ENCODE assay signal across 1 cellular context in genomic region chr10:84139126-84140035, GRCh38.
TF ChIP-seq lines count a peak whose summit lies in the region.

GHITM (plus strand) TSS chr10:84139509; CDS start chr10:84141501, 1,992 bp downstream.

TF ChIP-seq in K562, 482 proteins besides CTCF, POLR2A, EP300 and RAD21 (continued from another document and continues in another):
- TF ChIP-seq IRF9 (tag; IDR thresholded peaks at IDR 0.05): peak; percentile 94
- TF ChIP-seq CEBPZ (IDR thresholded peaks at IDR 0.05; ENCODE audit: borderline replicate concordance, low read depth, low read length): no peak
- no peak for TF ChIP-seq PCBP1 (IDR thresholded peaks at IDR 0.05; ENCODE audit: low read depth, low read length, poor library complexity, severe bottlenecking)
- no peak for TF ChIP-seq SMARCB1 (IDR thresholded peaks at IDR 0.05; ENCODE audit: insufficient read length, low read depth)
- TF ChIP-seq NR4A1 (CRISPR knock-in tag; IDR thresholded peaks at IDR 0.05): peak; percentile 67; the same call in 1 of the 2 replicates
- no peak for TF ChIP-seq NR4A1 (tag; IDR thresholded peaks at IDR 0.05)
- peak; percentile 98 for TF ChIP-seq ATF1 (CRISPR knock-in tag; IDR thresholded peaks at IDR 0.05)
- peak; percentile 100 for TF ChIP-seq ATF1 (tag; IDR thresholded peaks at IDR 0.05)
- no peak for TF ChIP-seq TAF15 (IDR thresholded peaks at IDR 0.05; ENCODE audit: low read depth, low read length)
- 0 out of 2 replicates have a peak, but pooled peaks have one; percentile 10 for TF ChIP-seq ZNF324 (CRISPR knock-in tag; IDR thresholded peaks at IDR 0.05)
- TF ChIP-seq ZBTB34 (CRISPR knock-in tag; IDR thresholded peaks at IDR 0.05): no peak
- TF ChIP-seq SNAPC5 (CRISPR knock-in tag; IDR thresholded peaks at IDR 0.05): no peak
- TF ChIP-seq PHB (CRISPR knock-in tag; IDR thresholded peaks at IDR 0.05): peak; percentile 80; the same call in 1 of the 2 replicates
- TF ChIP-seq CEBPG (CRISPR knock-in tag; IDR thresholded peaks at IDR 0.05): peak; percentile 98
- peak; percentile 99 for TF ChIP-seq CEBPG (tag; conservative IDR thresholded peaks at IDR 0.05 in 1 of 2, IDR thresholded peaks at IDR 0.05 in 1 of 2)
- no peak for TF ChIP-seq ZNF354B (CRISPR knock-in tag; IDR thresholded peaks at IDR 0.05)
- no peak for TF ChIP-seq FOXK1 (CRISPR knock-in tag; IDR thresholded peaks at IDR 0.05; ENCODE audit: borderline replicate concordance)
- TF ChIP-seq DLX4 (CRISPR knock-in tag; IDR thresholded peaks at IDR 0.05): no peak
- no peak for TF ChIP-seq ZZZ3 (IDR thresholded peaks at IDR 0.05)
- TF ChIP-seq MTA1 (IDR thresholded peaks at IDR 0.05; ENCODE audit: borderline replicate concordance): peak; percentile 99
- peak; percentile 86 for TF ChIP-seq HMGN3 (IDR thresholded peaks at IDR 0.05; ENCODE audit: borderline replicate concordance, extremely low read depth, insufficient read length, low read depth, low read length)
- TF ChIP-seq SNRNP70 (optimal IDR thresholded peaks at IDR 0.05; ENCODE audit: low read depth, low read length): no peak
- TF ChIP-seq ZNF551 (CRISPR knock-in tag; IDR thresholded peaks at IDR 0.05): no peak
- peak; percentile 22 for TF ChIP-seq SETDB1 (IDR thresholded peaks at IDR 0.05; ENCODE audit: low read length)
- no peak for TF ChIP-seq KDM1A (IDR thresholded peaks at IDR 0.05)
- peak; percentile 63; the same call in 1 of the 2 replicates for TF ChIP-seq JUNB (CRISPR knock-in tag; conservative IDR thresholded peaks at IDR 0.05)
- peak; percentile 56; the same call in 1 of the 2 replicates for TF ChIP-seq ZNF12 (CRISPR knock-in tag; IDR thresholded peaks at IDR 0.05)
- TF ChIP-seq FUS (optimal IDR thresholded peaks at IDR 0.05; ENCODE audit: low read depth, low read length): peak; percentile 40
- TF ChIP-seq JUND (IDR thresholded peaks at IDR 0.05; ENCODE audit: borderline replicate concordance, low read depth, low read length): peak; percentile 79
- TF ChIP-seq JUND (tag; IDR thresholded peaks at IDR 0.05; ENCODE audit: borderline replicate concordance, low read depth, low read length): peak; percentile 45; the same call in 2 of the 3 replicates
- no peak for TF ChIP-seq GATA2 (CRISPR knock-in tag; IDR thresholded peaks at IDR 0.05)
- peak; percentile 54 for TF ChIP-seq NUFIP1 (IDR thresholded peaks at IDR 0.05; ENCODE audit: partially characterized antibody)
- no peak for TF ChIP-seq BRF1 (IDR thresholded peaks at IDR 0.05; ENCODE audit: borderline replicate concordance, extremely low read depth, insufficient read length)
- peak; percentile 86; the same call in 1 of the 2 replicates for TF ChIP-seq RREB1 (CRISPR knock-in tag; IDR thresholded peaks at IDR 0.05)
- no peak for TF ChIP-seq COPS2 (conservative IDR thresholded peaks at IDR 0.05)
- TF ChIP-seq PCBP2 (IDR thresholded peaks at IDR 0.05; ENCODE audit: low read depth, low read length, poor library complexity, severe bottlenecking): no peak
- peak; percentile 77; the same call in 1 of the 2 replicates for TF ChIP-seq HLTF (IDR thresholded peaks at IDR 0.05)
- no peak for TF ChIP-seq NELFE (IDR thresholded peaks at IDR 0.05; ENCODE audit: insufficient read depth, insufficient read length)
- 0 out of 2 replicates have a peak, but pooled peaks have one; percentile 56 for TF ChIP-seq ZBTB17 (CRISPR knock-in tag; IDR thresholded peaks at IDR 0.05)
- TF ChIP-seq XRCC3 (IDR thresholded peaks at IDR 0.05): no peak
- TF ChIP-seq HDAC6 (IDR thresholded peaks at IDR 0.05; ENCODE audit: low read depth, low read length): no peak
- no peak for TF ChIP-seq ETS2 (tag; IDR thresholded peaks at IDR 0.05; ENCODE audit: borderline replicate concordance, poor library complexity, severe bottlenecking)
- TF ChIP-seq ZNF197 (CRISPR knock-in tag; IDR thresholded peaks at IDR 0.05; ENCODE audit: low read depth): peak; percentile 93
- no peak for TF ChIP-seq TSHZ1 (CRISPR knock-in tag; IDR thresholded peaks at IDR 0.05)
- TF ChIP-seq ETS1 (conservative IDR thresholded peaks at IDR 0.05; ENCODE audit: control insufficient read depth, low read depth, low read length): peak; percentile 65; the same call in 1 of the 2 replicates
- peak; percentile 97 to 99 for TF ChIP-seq FOXK2 (conservative IDR thresholded peaks at IDR 0.05 in 1 of 2, IDR thresholded peaks at IDR 0.05 in 1 of 2; ENCODE audit: low read depth in 2 of 2)
